ENCODE assay signal across 10 cellular contexts in genomic region chr3:12658593-12659058, GRCh38. TPM values are rescaled to one million over a fixed set of nuclear protein-coding genes. Genes with fewer than 3 reads are reported as not detected.
DNase-seq lines count a peak whose midpoint lies in the region; ATAC-seq, FAIRE-seq and TF ChIP-seq lines count a peak whose summit lies in the region.
"Had no signal": no experiment of that assay in that cellular context is flagged by ENCODE, and none has a peak within 500 bp of the region (broad histone marks: within the 10 kb centered on the region; RNA-seq: fewer than 3 reads in every experiment).

No MANE protein-coding gene starts in this region.

- no peaks in the 10 kb centered on the region for H3K36me3 Mint-ChIP-seq in natural killer cell treated with Interleukin-12 subunit alpha and Interleukin-12 subunit beta and Interleukin-15 and Interleukin-18, amount 100 ng/mL, for 72 hours

- FAIRE-seq in bronchial epithelial cell (lab: Jason Lieb, UNC), result no peak

- peak overlapping the region; percentile 7 to 51 for H3K27ac Mint-ChIP-seq in natural killer cell treated with Interleukin-12 subunit alpha and Interleukin-12 subunit beta and Interleukin-15 and Interleukin-18, amount 100 ng/mL, for 72 hours

- H3K4me3 ChIP-seq in HFF-Myc (replicated peaks; ENCODE audit: low read depth, low read length) (no peak overlapping the region), bronchial epithelial cell (ENCODE audit: low read depth, low read length) (no peak overlapping the region), adrenal gland (no peak overlapping the region)

- no peak for TF ChIP-seq POLR2A in adrenal gland (IDR thresholded peaks at IDR 0.05)

- no peak for TF ChIP-seq CTCF in AG09319 (IDR thresholded peaks at IDR 0.05; ENCODE audit: low read depth, low read length)
- no peak for TF ChIP-seq CTCF in HFF-Myc (IDR thresholded peaks at IDR 0.05; ENCODE audit: low read depth, low read length, missing control alignments)
- TF ChIP-seq CTCF in bronchial epithelial cell (IDR thresholded peaks at IDR 0.05; ENCODE audit: insufficient read depth, low read length, severe bottlenecking), result no peak
- TF ChIP-seq CTCF in adrenal gland (IDR thresholded peaks at IDR 0.05), result no peak

- H3K27me3 Mint-ChIP-seq in natural killer cell treated with Interleukin-12 subunit alpha and Interleukin-12 subunit beta and Interleukin-15 and Interleukin-18, amount 100 ng/mL, for 72 hours, result no peaks in the 10 kb centered on the region

- H3K9me3 Mint-ChIP-seq in natural killer cell treated with Interleukin-12 subunit alpha and Interleukin-12 subunit beta and Interleukin-15 and Interleukin-18, amount 100 ng/mL, for 72 hours, result no peaks in the 10 kb centered on the region

- no peak for ATAC-seq in natural killer cell treated with Interleukin-12 subunit alpha and Interleukin-12 subunit beta and Interleukin-15 and Interleukin-18, amount 100 ng/mL, for 72 hours
- ATAC-seq in GM18517 (IDR thresholded peaks at IDR 0.05; ENCODE audit: unreplicated experiment), result no peak

- peak overlapping the region; percentile 63 for H3K4me3 Mint-ChIP-seq in natural killer cell treated with Interleukin-12 subunit alpha and Interleukin-12 subunit beta and Interleukin-15 and Interleukin-18, amount 100 ng/mL, for 72 hours

- WGBS in adrenal gland, 4 donors, result 55 to 65% (median 62%) methylated on average over 4 of the region's 4 CpGs

- H3K27ac ChIP-seq in caudate nucleus (ENCODE audit: low read depth, low read length), result no peak overlapping the region
- H3K27ac ChIP-seq in adrenal gland, result no peak overlapping the region

- H3K36me3 ChIP-seq in bronchial epithelial cell (ENCODE audit: control insufficient read depth, insufficient read depth, low read length) (no peaks in the 10 kb centered on the region), adrenal gland (replicated peaks in 1 of 2) (no peaks in the 10 kb centered on the region)

- peaks cover 14 to 69% of the 10 kb centered on the region in 2 donors for H3K4me1 ChIP-seq in adrenal gland (replicated peaks in 1 of 2)

- intact Hi-C loops in adrenal gland (cut with DNase I), result no loop called here

- DNase-seq in AG09319 (ENCODE audit: extremely low read depth, low read depth), result peak; percentile 82
- DNase-seq in HFF-Myc (ENCODE audit: extremely low read depth, low read depth), result peak; percentile 63
- DNase-seq in bronchial epithelial cell (ENCODE audit: low read depth), result peak; percentile 53
- DNase-seq in natural killer cell treated with Interleukin-12 subunit alpha and Interleukin-12 subunit beta and Interleukin-15 and Interleukin-18, amount 100 ng/mL, for 72 hours (ENCODE audit: low spot score), result no peak
- DNase-seq in caudate nucleus (lab: John Stamatoyannopoulos, UW), result no peak
- no peak for DNase-seq in adrenal gland
- no peak for DNase-seq in occipital lobe (lab: John Stamatoyannopoulos, UW)
- DNase-seq: activated T-cell treated with anti-CD3 and anti-CD28 coated beads, Interleukin-2, amount 50 U/mL, for 1 hour; GF-D8 had no signal

- H3K27me3 ChIP-seq in bronchial epithelial cell (ENCODE audit: control insufficient read depth, insufficient read depth, low read length) (no peaks in the 10 kb centered on the region), adrenal gland (no peaks in the 10 kb centered on the region)

- H3K9me3 ChIP-seq in adrenal gland (replicated peaks in 1 of 3), result no peaks in the 10 kb centered on the region

- peaks cover 51 to 52% of the 10 kb centered on the region in 2 donors for H3K4me1 Mint-ChIP-seq in natural killer cell treated with Interleukin-12 subunit alpha and Interleukin-12 subunit beta and Interleukin-15 and Interleukin-18, amount 100 ng/mL, for 72 hours (ENCODE audit: low read depth in 2 of 2)

RNA-seq across cellular contexts. Expression of gene RAF1, which starts 5.3 kb away (rescaled TPM):
- 83.5 and 95.2 TPM in 2 replicates for total RNA-seq in bronchial epithelial cell
- 100 to 1,000 TPM; 122 to 155 TPM for total RNA-seq in natural killer cell treated with Interleukin-12 subunit alpha and Interleukin-12 subunit beta and Interleukin-15 and Interleukin-18, amount 100 ng/mL, for 72 hours
- total RNA-seq in adrenal gland, result 100 to 1,000 TPM in 1 of 8 donors, 10 to 100 TPM in 7; 62.2 to 110 (median 71.1) TPM
- polyA plus RNA-seq in adrenal gland, result 10 to 100 TPM; 45.9 to 70.2 (median 52.0) TPM
- 216 TPM for total RNA-seq in occipital lobe

Comparison
In these comparisons a context has a peak if more than half of its experiments do, and no peak if none do; other contexts are left out.
1. DNase-seq: peak in AG09319 (single experiment), HFF-Myc (single experiment) and bronchial epithelial cell (single experiment); none in natural killer cell treated with Interleukin-12 subunit alpha and Interleukin-12 subunit beta and Interleukin-15 and Interleukin-18, amount 100 ng/mL, for 72 hours (single experiment), caudate nucleus (0 of 61), adrenal gland (0 of 7) and occipital lobe (single experiment).